ENCODE assay signal across 8 cellular contexts in the genomic region with DNA sequence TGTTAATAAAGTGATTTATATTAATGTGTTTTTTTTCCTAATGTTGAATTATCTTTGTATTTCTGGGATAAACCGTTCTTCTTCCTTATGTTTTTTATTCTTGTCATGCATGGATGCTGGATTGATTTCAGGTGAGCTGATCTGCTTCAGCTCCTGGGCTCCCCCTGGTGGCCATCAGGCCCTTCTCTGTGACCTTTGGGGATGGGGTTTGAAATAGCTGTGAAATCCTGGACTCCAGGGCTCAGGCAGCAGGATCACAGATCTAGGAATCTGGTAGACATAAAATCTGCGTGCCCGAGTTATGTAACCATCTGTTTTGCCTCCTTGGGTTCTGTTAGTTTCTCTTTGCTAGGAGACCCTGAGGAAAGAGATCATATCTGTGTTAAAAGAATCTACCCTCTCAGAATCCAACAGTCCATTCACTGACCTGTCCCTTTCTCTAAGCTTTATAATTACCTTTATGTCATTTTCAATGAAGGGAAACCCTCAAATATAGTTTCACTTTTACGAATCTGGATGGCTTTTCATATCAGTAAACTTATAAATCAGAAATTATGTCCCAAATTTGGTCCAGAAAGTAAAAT. TPM values are rescaled to one million over a fixed set of nuclear protein-coding genes. Genes with fewer than 3 reads are reported as not detected.
DNase-seq lines count a peak whose midpoint lies in the region; ATAC-seq and TF ChIP-seq lines count a peak whose summit lies in the region.

No MANE protein-coding gene starts in this region.

- H3K4me3 ChIP-seq in ACC112 (ENCODE audit: low read depth, low read length) (peak overlapping the region; percentile 51), GM23338 (no peak overlapping the region), colonic mucosa (no peak overlapping the region), liver (ENCODE audit: low read depth in 1 of 3, low read length in 3 of 3) (no peak overlapping the region)

- H3K36me3 Mint-ChIP-seq in GM23338 (ENCODE audit: low read depth) = no peaks in the 10 kb centered on the region
- no peaks in the 10 kb centered on the region for H3K36me3 Mint-ChIP-seq in activated CD4-positive, alpha-beta T cell treated with anti-CD3 and anti-CD28 coated beads, Interleukin-2, amount 10 ng/mL, durations not matched to agents 24 days and 14 days (ENCODE audit: low read depth)

- H3K9ac ChIP-seq in colonic mucosa (ENCODE audit: low read depth in 2 of 2, low read length in 2 of 2) (no peak overlapping the region), liver (ENCODE audit: low read depth in 1 of 2, low read length in 2 of 2) (no peak overlapping the region)

- H3K27ac Mint-ChIP-seq in GM23338 = no peak overlapping the region
- no peak overlapping the region for H3K27ac Mint-ChIP-seq in activated CD4-positive, alpha-beta T cell treated with anti-CD3 and anti-CD28 coated beads, Interleukin-2, amount 10 ng/mL, durations not matched to agents 24 days and 14 days

- peaks cover 3% of the 10 kb centered on the region for H3K4me1 Mint-ChIP-seq in GM23338
- no peaks in the 10 kb centered on the region for H3K4me1 Mint-ChIP-seq in activated CD4-positive, alpha-beta T cell treated with anti-CD3 and anti-CD28 coated beads, Interleukin-2, amount 10 ng/mL, durations not matched to agents 24 days and 14 days

- H3K4me1 ChIP-seq in ACC112 (ENCODE audit: control insufficient read depth, insufficient read depth, low read length, unreplicated experiment) (peaks cover 6% of the 10 kb centered on the region), GM23338 (ENCODE audit: insufficient read depth) (no peaks in the 10 kb centered on the region), colonic mucosa (no peaks in the 10 kb centered on the region), liver (ENCODE audit: control insufficient read depth in 4 of 4, insufficient read depth in 4 of 4, low read length in 3 of 4) (no peaks in the 10 kb centered on the region)

- peak; percentile 96 to 100 for TF ChIP-seq CTCF in GM23338 (conservative IDR thresholded peaks at IDR 0.05; ENCODE audit: low read depth in 2 of 2)
- peak; percentile 96 for TF ChIP-seq CTCF in colonic mucosa (IDR thresholded peaks at IDR 0.05)
- TF ChIP-seq CTCF in liver (IDR thresholded peaks at IDR 0.05; ENCODE audit: low read depth, low read length, missing input control) = peak; percentile 95

- H2AFZ ChIP-seq in ACC112 (ENCODE audit: low read length, unreplicated experiment) (peak overlapping the region; percentile 77), GM23338 (no peak overlapping the region)

- no peaks in the 10 kb centered on the region for H3K27me3 ChIP-seq in ACC112 (ENCODE audit: insufficient read depth, low read length)
- no peaks in the 10 kb centered on the region for H3K27me3 ChIP-seq in GM23338 (ENCODE audit: insufficient read depth)
- H3K27me3 ChIP-seq in colonic mucosa = no peaks in the 10 kb centered on the region
- H3K27me3 ChIP-seq in liver (ENCODE audit: control insufficient read depth in 4 of 4, insufficient read depth in 4 of 4, low read length in 3 of 4) = no peaks in the 10 kb centered on the region

- H3K36me3 ChIP-seq in ACC112 (ENCODE audit: insufficient read depth, low read length) (no peaks in the 10 kb centered on the region), GM23338 (ENCODE audit: insufficient read depth) (no peaks in the 10 kb centered on the region), colonic mucosa (no peaks in the 10 kb centered on the region), liver (ENCODE audit: control insufficient read depth in 4 of 4, insufficient read depth in 3 of 4, low read depth in 1 of 4, low read length in 3 of 4) (no peaks in the 10 kb centered on the region)

- H3K27ac ChIP-seq in ACC112 (ENCODE audit: low read depth, low read length) (no peak overlapping the region), GM23338 (ENCODE audit: low read depth) (no peak overlapping the region), colonic mucosa (no peak overlapping the region), liver (ENCODE audit: low read depth in 1 of 2, low read length in 2 of 2) (no peak overlapping the region)

- peak; percentile 96 for ATAC-seq in GM23338
- ATAC-seq in HG02610 (IDR thresholded peaks at IDR 0.05; ENCODE audit: unreplicated experiment) = no peak

- H3K4me2 ChIP-seq in GM23338 = no peak overlapping the region

- H3K79me2 ChIP-seq in ACC112 (ENCODE audit: control insufficient read depth, insufficient read depth, low read length, unreplicated experiment) = no peaks in the 10 kb centered on the region
- no peaks in the 10 kb centered on the region for H3K79me2 ChIP-seq in GM23338 (replicated peaks; ENCODE audit: insufficient read depth)

- no peaks in the 10 kb centered on the region for H3F3A ChIP-seq in GM23338 (replicated peaks; ENCODE audit: low read depth)

- H3K27me3 Mint-ChIP-seq in GM23338 (ENCODE audit: insufficient read depth, low read depth, poor library complexity) = peaks cover 10% of the 10 kb centered on the region
- H3K27me3 Mint-ChIP-seq in activated CD4-positive, alpha-beta T cell treated with anti-CD3 and anti-CD28 coated beads, Interleukin-2, amount 10 ng/mL, durations not matched to agents 24 days and 14 days = peaks cover 46% of the 10 kb centered on the region

- WGBS in liver = under 1% methylated on average over 4 of the region's 4 CpGs

- no peak overlapping the region for H3K4me3 Mint-ChIP-seq in GM23338
- H3K4me3 Mint-ChIP-seq in activated CD4-positive, alpha-beta T cell treated with anti-CD3 and anti-CD28 coated beads, Interleukin-2, amount 10 ng/mL, durations not matched to agents 24 days and 14 days = no peak overlapping the region

- H3K9me2 ChIP-seq in GM23338 (ENCODE audit: insufficient read depth) = no peaks in the 10 kb centered on the region

- DNase-seq in GM23338 (ENCODE audit: low spot score) (peak; percentile 91), NCI-H460 (ENCODE audit: extremely low read depth, low read depth) (peak; percentile 63), colonic mucosa (peak; percentile 92)
- peak; percentile 93 for DNase-seq in activated CD4-positive, alpha-beta T cell treated with anti-CD3 and anti-CD28 coated beads, Interleukin-2, amount 10 ng/mL, durations not matched to agents 24 days and 14 days
- peak; percentile 45 to 77 (median 57) for DNase-seq in stimulated activated CD4-positive, alpha-beta T cell treated with anti-CD3 and anti-CD28 coated beads, TNF-alpha, amount 100 ng/mL, for 1 hour (ENCODE audit: low read depth in 3 of 3, low spot score in 1 of 3)

- no peaks in the 10 kb centered on the region for H3K9me3 ChIP-seq in colonic mucosa
- peaks cover 0 to 3% (median 0%) of the 10 kb centered on the region in 4 donors for H3K9me3 ChIP-seq in liver (ENCODE audit: control insufficient read depth in 4 of 4, low read length in 3 of 4)

- peak; percentile 96 to 98 for TF ChIP-seq RAD21 in liver (IDR thresholded peaks at IDR 0.05)

- H3K9me3 Mint-ChIP-seq in GM23338 = peaks cover 4% of the 10 kb centered on the region
- H3K9me3 Mint-ChIP-seq in activated CD4-positive, alpha-beta T cell treated with anti-CD3 and anti-CD28 coated beads, Interleukin-2, amount 10 ng/mL, durations not matched to agents 24 days and 14 days = peaks cover 2% of the 10 kb centered on the region

- no peaks in the 10 kb centered on the region for H4K20me1 ChIP-seq in GM23338 (replicated peaks; ENCODE audit: insufficient read depth)

- intact Hi-C loops in activated CD4-positive, alpha-beta T cell treated with anti-CD3 and anti-CD28 coated beads, Interleukin-2, amount 10 ng/mL, durations not matched to agents 24 days and 14 days (cut with micrococcal nuclease) = loop anchor here (1.0 kb wide), 2 partner anchors 56 to 92 kb away; no protein-coding TSS in a partner anchor
- intact Hi-C loops in colonic mucosa (cut with DNase I) = loop anchor here (2.0 kb wide), 1 partner anchor 56 kb away; no protein-coding TSS in a partner anchor

RNA-seq across cellular contexts. Expression of gene OR13J1, which starts 12.2 kb away (rescaled TPM):
- total RNA-seq in GM23338 (2014; rRNA removed; shearing (Covaris generic)) = not detected in 2 replicates
- polyA plus RNA-seq in GM23338 (2016; fragmentation: Nextera tagmentation; extraction: Ambion mirVana) (0.15 TPM in 1 of 2 replicates, not detected in the other), liver (not detected)
- not detected in 2 replicates for total RNA-seq in NCI-H460 (2014; rRNA removed; shearing (Covaris generic))
- polyA plus RNA-seq in NCI-H460 (2014; cell fraction: nucleus; rRNA removed) = not detected in 2 replicates
- total RNA-seq in activated CD4-positive, alpha-beta T cell treated with anti-CD3 and anti-CD28 coated beads, Interleukin-2, amount 10 ng/mL, durations not matched to agents 24 days and 14 days = not detected in 2 replicates
- total RNA-seq in colonic mucosa (not detected), liver (not detected)

RNA-seq across cellular contexts. Expression of gene HRCT1, which starts 23.6 kb away (rescaled TPM):
- not detected in 2 replicates for total RNA-seq in GM23338 (2014; rRNA removed; shearing (Covaris generic))
- polyA plus RNA-seq in GM23338 (2016; fragmentation: Nextera tagmentation; extraction: Ambion mirVana) (not detected in 2 replicates), liver (1 to 10 TPM in 1 of 2 donors, under 1 TPM in 1; 0.44 to 2.9 TPM)
- 1.4 and 3.2 TPM in 2 replicates for total RNA-seq in NCI-H460 (2014; rRNA removed; shearing (Covaris generic))
- 0.24 and 1.3 TPM in 2 replicates for polyA plus RNA-seq in NCI-H460 (2014; cell fraction: nucleus; rRNA removed)
- not detected in 2 replicates for total RNA-seq in activated CD4-positive, alpha-beta T cell treated with anti-CD3 and anti-CD28 coated beads, Interleukin-2, amount 10 ng/mL, durations not matched to agents 24 days and 14 days
- total RNA-seq in colonic mucosa (10 to 100 TPM; 43.1 to 65.0 TPM), liver (under 1 TPM; 0.08 to 0.09 TPM)

RNA-seq across cellular contexts. Expression of gene SPAAR, which starts 26.9 kb away (rescaled TPM):
- not detected in 2 replicates for total RNA-seq in GM23338 (2014; rRNA removed; shearing (Covaris generic))
- polyA plus RNA-seq in GM23338 (2016; fragmentation: Nextera tagmentation; extraction: Ambion mirVana) (0.17 TPM in 1 of 2 replicates, not detected in the other), liver (1 to 10 TPM; 1.1 TPM)
- total RNA-seq in NCI-H460 (2014; rRNA removed; shearing (Covaris generic)) = 0.46 TPM in 1 of 2 replicates, not detected in the other
- 0.10 and 1.7 TPM in 2 replicates for polyA plus RNA-seq in NCI-H460 (2014; cell fraction: nucleus; rRNA removed)
- not detected in 2 replicates for total RNA-seq in activated CD4-positive, alpha-beta T cell treated with anti-CD3 and anti-CD28 coated beads, Interleukin-2, amount 10 ng/mL, durations not matched to agents 24 days and 14 days
- total RNA-seq in colonic mucosa (1 to 10 TPM; 1.1 to 2.6 TPM), liver (1 to 10 TPM in 1 of 2 donors, under 1 TPM in 1; 0.65 to 2.4 TPM)

RNA-seq across cellular contexts. Expression of gene TMEM8B, which starts 53.3 kb away (rescaled TPM):
- 5.5 and 7.5 TPM in 2 replicates for total RNA-seq in GM23338 (2014; rRNA removed; shearing (Covaris generic))
- polyA plus RNA-seq in GM23338 (2016; fragmentation: Nextera tagmentation; extraction: Ambion mirVana) (3.6 and 4.2 TPM in 2 replicates), liver (1 to 10 TPM; 1.1 to 2.3 TPM)
- 1.2 and 1.4 TPM in 2 replicates for total RNA-seq in NCI-H460 (2014; rRNA removed; shearing (Covaris generic))
- 3.1 and 4.3 TPM in 2 replicates for polyA plus RNA-seq in NCI-H460 (2014; cell fraction: nucleus; rRNA removed)
- 2.0 and 2.3 TPM in 2 replicates for total RNA-seq in activated CD4-positive, alpha-beta T cell treated with anti-CD3 and anti-CD28 coated beads, Interleukin-2, amount 10 ng/mL, durations not matched to agents 24 days and 14 days
- total RNA-seq in colonic mucosa (10 to 100 TPM; 15.1 to 17.6 TPM), liver (1 to 10 TPM; 3.1 to 5.4 TPM)

RNA-seq across cellular contexts. Expression of gene FAM221B, which starts 53.8 kb away (rescaled TPM):
- not detected in 2 replicates for total RNA-seq in GM23338 (2014; rRNA removed; shearing (Covaris generic))
- polyA plus RNA-seq in GM23338 (2016; fragmentation: Nextera tagmentation; extraction: Ambion mirVana) (0.09 and 0.47 TPM in 2 replicates), liver (under 1 TPM in 1 of 2 donors, not detected in 1; 0.35 TPM)
- not detected in 2 replicates for total RNA-seq in NCI-H460 (2014; rRNA removed; shearing (Covaris generic))
- not detected in 2 replicates for polyA plus RNA-seq in NCI-H460 (2014; cell fraction: nucleus; rRNA removed)
- not detected in 2 replicates for total RNA-seq in activated CD4-positive, alpha-beta T cell treated with anti-CD3 and anti-CD28 coated beads, Interleukin-2, amount 10 ng/mL, durations not matched to agents 24 days and 14 days
- total RNA-seq in colonic mucosa (under 1 TPM in 1 of 2 donors, not detected in 1; 0.05 TPM), liver (not detected)

Comparison
In these comparisons a context has a peak if more than half of its experiments do, and no peak if none do; other contexts are left out.
1. RNA of gene HRCT1, which starts 23.6 kb away (total RNA-seq): 43.1 to 65.0 TPM in colonic mucosa; 1.4 to 3.2 TPM in NCI-H460, 0.08 to 0.09 TPM in liver, not detected in GM23338 and not detected in activated CD4-positive, alpha-beta T cell treated with anti-CD3 and anti-CD28 coated beads, Interleukin-2, amount 10 ng/mL, durations not matched to agents 24 days and 14 days; every median in the first group is over 10 times any median in the second.
2. Peak in every context shown above with its lines, with median percentiles within 50 percentile points of each other: DNase-seq and CTCF ChIP-seq.